In the genomic region with DNA sequence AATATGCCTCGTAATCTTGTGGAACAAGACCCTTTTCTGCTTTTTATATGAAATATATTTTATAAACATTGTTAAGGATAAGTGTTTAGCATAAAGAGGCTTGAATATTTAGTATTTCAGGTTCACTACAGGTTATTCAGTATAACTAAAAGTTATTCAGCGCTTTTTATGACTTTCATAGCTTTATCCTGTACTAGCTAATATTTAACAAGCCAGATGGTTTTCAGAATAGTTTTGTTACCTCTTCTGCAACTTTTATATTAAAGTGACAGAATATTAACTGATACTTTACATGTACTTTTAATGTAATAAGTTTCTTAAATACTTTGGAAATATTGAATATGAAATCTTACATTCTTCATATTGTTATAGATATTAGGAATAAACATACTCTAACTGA, we compare ENCODE assay signal across 15 cellular contexts.
DNase-seq lines count a peak whose midpoint lies in the region; ATAC-seq and TF ChIP-seq lines count a peak whose summit lies in the region.
"Had no signal": no experiment of that assay in that cellular context is flagged by ENCODE, and none has a peak within 500 bp of the region (broad histone marks: within the 10 kb centered on the region; RNA-seq: fewer than 3 reads in every experiment).

No MANE protein-coding gene starts in this region.

- TF ChIP-seq CTCF in body of pancreas (IDR thresholded peaks at IDR 0.05): no peak
- TF ChIP-seq CTCF in hepatocyte (IDR thresholded peaks at IDR 0.05; ENCODE audit: poor library complexity): no peak
- no peak for TF ChIP-seq CTCF in gastrocnemius medialis (IDR thresholded peaks at IDR 0.05 in 4 of 5, conservative IDR thresholded peaks at IDR 0.05 in 1 of 5)
- no peak for TF ChIP-seq CTCF in MM.1S (IDR thresholded peaks at IDR 0.05; ENCODE audit: low read length)

- H3K27me3 ChIP-seq in BLaER1 treated with 17β-estradiol and CSF1 and Interleukin-3, amounts not matched to agents 10 nM and 100 nM: no peaks in the 10 kb centered on the region
- H3K27me3 ChIP-seq in body of pancreas (no peaks in the 10 kb centered on the region), hepatocyte (no peaks in the 10 kb centered on the region), gastrocnemius medialis (no peaks in the 10 kb centered on the region), MM.1S (replicated peaks; ENCODE audit: insufficient read depth, low read length) (no peaks in the 10 kb centered on the region)

- peak overlapping the region in 9 of 11 experiments; percentile 24 to 72 (median 65); a peak in 10 of 22 replicates for H3K9ac ChIP-seq in BLaER1 treated with 17β-estradiol and CSF1 and Interleukin-3, amounts not matched to agents 10 nM and 100 nM
- H3K9ac ChIP-seq in MM.1S (ENCODE audit: low read length): no peak overlapping the region
- H3K9ac ChIP-seq: GM23248 had no signal

- TF ChIP-seq POLR2A in body of pancreas (IDR thresholded peaks at IDR 0.05) (no peak), gastrocnemius medialis (IDR thresholded peaks at IDR 0.05) (no peak)

- peaks cover 11 to 38% (median 24%) of the 10 kb centered on the region in 11 experiments; a peak in 20 of 22 replicates for H3K36me3 ChIP-seq in BLaER1 treated with 17β-estradiol and CSF1 and Interleukin-3, amounts not matched to agents 10 nM and 100 nM
- H3K36me3 ChIP-seq in body of pancreas (replicated peaks in 1 of 2; ENCODE audit: insufficient read depth in 1 of 2, low read depth in 2 of 2): no peaks in the 10 kb centered on the region
- no peaks in the 10 kb centered on the region for H3K36me3 ChIP-seq in hepatocyte (replicated peaks; ENCODE audit: insufficient read depth, low read depth)
- H3K36me3 ChIP-seq in gastrocnemius medialis: peaks cover 0 to 12% of the 10 kb centered on the region in 2 donors
- H3K36me3 ChIP-seq in MM.1S (replicated peaks; ENCODE audit: insufficient read depth, low read length): no peaks in the 10 kb centered on the region

- 22 to 24% methylated on average over 2 of the region's 2 CpGs for WGBS in body of pancreas, 2 donors
- WGBS in hepatocyte (ENCODE audit: low lambda C conversion rate, missing lambda C conversion rate): 79% methylated on average over 2 of the region's 2 CpGs

- ATAC-seq in body of pancreas: no peak
- ATAC-seq in gastrocnemius medialis: no peak
- ATAC-seq: GM12878, HCT116, Right ventricle myocardium inferior had no signal

- no peaks in the 10 kb centered on the region for H3K9me2 ChIP-seq in hepatocyte (replicated peaks; ENCODE audit: insufficient read depth)
- H3K9me2 ChIP-seq in MM.1S (replicated peaks; ENCODE audit: insufficient read depth, low read length): no peaks in the 10 kb centered on the region

- H3K27ac ChIP-seq in BLaER1 treated with 17β-estradiol and CSF1 and Interleukin-3, amounts not matched to agents 10 nM and 100 nM: peak overlapping the region in 10 of 11 experiments; percentile 3 to 91 (median 87); a peak in 19 of 22 replicates
- H3K27ac ChIP-seq in body of pancreas: peak overlapping the region in 3 of 4 donors; percentile 6 to 78 (median 22)
- H3K27ac ChIP-seq in hepatocyte: peak overlapping the region; percentile 44
- peak overlapping the region; percentile 51 to 83 (median 77) for H3K27ac ChIP-seq in gastrocnemius medialis
- no peak overlapping the region for H3K27ac ChIP-seq in MM.1S (ENCODE audit: low read length)
- H3K27ac ChIP-seq: C4-2B, GM23248 had no signal

- H4K20me1 ChIP-seq in BLaER1 treated with 17β-estradiol and CSF1 and Interleukin-3, amounts not matched to agents 10 nM and 100 nM: no peaks in the 10 kb centered on the region; a peak in 2 of 22 replicates
- no peaks in the 10 kb centered on the region for H4K20me1 ChIP-seq in hepatocyte (ENCODE audit: insufficient read depth, poor library complexity, severe bottlenecking)
- H4K20me1 ChIP-seq in MM.1S (ENCODE audit: insufficient read depth, low read length): no peaks in the 10 kb centered on the region

- no peaks in the 10 kb centered on the region for H3K9me3 ChIP-seq in BLaER1 treated with 17β-estradiol and CSF1 and Interleukin-3, amounts not matched to agents 10 nM and 100 nM (replicated peaks in 1 of 11)
- H3K9me3 ChIP-seq in body of pancreas: no peaks in the 10 kb centered on the region
- no peaks in the 10 kb centered on the region for H3K9me3 ChIP-seq in hepatocyte (ENCODE audit: low read depth)
- no peaks in the 10 kb centered on the region for H3K9me3 ChIP-seq in gastrocnemius medialis
- no peaks in the 10 kb centered on the region for H3K9me3 ChIP-seq in MM.1S (replicated peaks; ENCODE audit: insufficient read depth, low read length)

- no peaks in the 10 kb centered on the region for H3F3A ChIP-seq in MM.1S (ENCODE audit: insufficient read depth, low read length)

- H2AFZ ChIP-seq in hepatocyte (no peak overlapping the region), MM.1S (ENCODE audit: low read length) (no peak overlapping the region)
- H2AFZ ChIP-seq: GM23248 had no signal

- peak overlapping the region in 4 of 10 experiments; percentile 12 to 45 (median 42); a peak in 6 of 20 replicates for H3K4me3 ChIP-seq in BLaER1 treated with 17β-estradiol and CSF1 and Interleukin-3, amounts not matched to agents 10 nM and 100 nM
- no peak overlapping the region for H3K4me3 ChIP-seq in body of pancreas
- no peak overlapping the region for H3K4me3 ChIP-seq in hepatocyte
- H3K4me3 ChIP-seq in gastrocnemius medialis: peak overlapping the region; percentile 14 to 33 (median 26)
- H3K4me3 ChIP-seq in MM.1S (ENCODE audit: low read length): no peak overlapping the region
- H3K4me3 ChIP-seq: GM12878, GM23248 had no signal

- in situ Hi-C loops in gastrocnemius medialis (cut with MboI; ENCODE audit: low sequenced_read_pairs in 4 of 4): no loop called here

- intact Hi-C loops in body of pancreas (cut with DNase I): no loop called here
- intact Hi-C loops in gastrocnemius medialis (cut with DNase I; ENCODE audit: low total_unique reads): no loop called here

- H3K4me1 ChIP-seq in BLaER1 treated with 17β-estradiol and CSF1 and Interleukin-3, amounts not matched to agents 10 nM and 100 nM: peaks cover 15 to 59% (median 42%) of the 10 kb centered on the region in 10 experiments
- H3K4me1 ChIP-seq in body of pancreas (peaks cover 39% of the 10 kb centered on the region), hepatocyte (ENCODE audit: insufficient read depth) (peaks cover 32% of the 10 kb centered on the region), gastrocnemius medialis (peaks cover 36 to 43% of the 10 kb centered on the region in 2 donors), MM.1S (ENCODE audit: low read length) (peaks cover 7% of the 10 kb centered on the region)

- DNase-seq in body of pancreas (no peak), hepatocyte (ENCODE audit: low spot score) (no peak), gastrocnemius medialis (no peak), MM.1S (no peak), DMS153 (lab: John Stamatoyannopoulos, UW) (no peak), NCI-H526 treated with DMSO at 0.1 percent for 48 hours (lab: John Stamatoyannopoulos, UW) (no peak)
- DNase-seq: GM23248, MV-4-11, NCI-H1694 treated with DMSO at 0.1 percent for 48 hours, NCI-H748 treated with DMSO at 0.1 percent for 48 hours had no signal

- H3K4me2 ChIP-seq in BLaER1 treated with 17β-estradiol and CSF1 and Interleukin-3, amounts not matched to agents 10 nM and 100 nM: peak overlapping the region; percentile 66 to 90 (median 74); a peak in 17 of 22 replicates
- H3K4me2 ChIP-seq in hepatocyte: peak overlapping the region; percentile 60
- H3K4me2 ChIP-seq in MM.1S (ENCODE audit: low read depth, low read length): no peak overlapping the region

- H3K79me2 ChIP-seq in hepatocyte (peaks cover 17% of the 10 kb centered on the region), MM.1S (ENCODE audit: low read length) (no peaks in the 10 kb centered on the region)

Comparison
In these comparisons a context has a peak if more than half of its experiments do, and no peak if none do; other contexts are left out.
1. H3K4me3 ChIP-seq: peak in gastrocnemius medialis (4 of 4); none in body of pancreas (0 of 2), hepatocyte (single experiment) and MM.1S (single experiment).